ENCODE assay signal across 15 cellular contexts in genomic region chr6:144217797-144218196, GRCh38.
DNase-seq lines count a peak whose midpoint lies in the region; ATAC-seq and TF ChIP-seq lines count a peak whose summit lies in the region.
"Had no signal": no experiment of that assay in that cellular context is flagged by ENCODE, and none has a peak within 500 bp of the region (broad histone marks: within the 10 kb centered on the region; RNA-seq: fewer than 3 reads in every experiment).

No MANE protein-coding gene starts in this region.

- no peaks in the 10 kb centered on the region for H3K27me3 ChIP-seq in SJCRH30
- no peaks in the 10 kb centered on the region for H3K27me3 ChIP-seq in lower lobe of right lung (ENCODE audit: low read depth)
- no peaks in the 10 kb centered on the region for H3K27me3 ChIP-seq in stomach
- no peaks in the 10 kb centered on the region for H3K27me3 ChIP-seq in effector memory CD4-positive, alpha-beta T cell (replicated peaks; ENCODE audit: control insufficient read depth, insufficient read depth, low read length, poor library complexity, severe bottlenecking)
- H3K27me3 ChIP-seq: thyroid gland had no signal

- peak overlapping the region; percentile 12 for H3K4me3 Mint-ChIP-seq in activated naive CD4-positive, alpha-beta T cell treated with anti-CD3 and anti-CD28 coated beads, Interleukin-2, amount 50 U/mL, for 24 hours

- H3K27me3 Mint-ChIP-seq in activated naive CD4-positive, alpha-beta T cell treated with anti-CD3 and anti-CD28 coated beads, Interleukin-2, amount 50 U/mL, for 24 hours = peaks cover 1% of the 10 kb centered on the region

- TF ChIP-seq POLR2A in stomach (IDR thresholded peaks at IDR 0.05) = no peak

- no peaks in the 10 kb centered on the region; the same call in 1 of the 2 replicates for H3K4me1 ChIP-seq in SJCRH30
- peaks cover 20% of the 10 kb centered on the region for H3K4me1 ChIP-seq in lower lobe of right lung
- H3K4me1 ChIP-seq in stomach = peaks cover 7 to 32% (median 22%) of the 10 kb centered on the region in 4 donors
- peaks cover 10% of the 10 kb centered on the region for H3K4me1 ChIP-seq in effector memory CD4-positive, alpha-beta T cell (ENCODE audit: control insufficient read depth, insufficient read depth, low read length, poor library complexity, severe bottlenecking)

- TF ChIP-seq CTCF in lower lobe of right lung (IDR thresholded peaks at IDR 0.05) (no peak), stomach (IDR thresholded peaks at IDR 0.05) (no peak)

- no peaks in the 10 kb centered on the region for H3K36me3 Mint-ChIP-seq in activated naive CD4-positive, alpha-beta T cell treated with anti-CD3 and anti-CD28 coated beads, Interleukin-2, amount 50 U/mL, for 24 hours
- peaks cover 6 to 9% of the 10 kb centered on the region in 2 donors for H3K36me3 Mint-ChIP-seq in activated naive CD4-positive, alpha-beta T cell treated with anti-CD3 and anti-CD28 coated beads, Interleukin-2, amount 50 U/mL, for 72 hours

- H3K27ac Mint-ChIP-seq in activated naive CD4-positive, alpha-beta T cell treated with anti-CD3 and anti-CD28 coated beads, Interleukin-2, amount 50 U/mL, for 24 hours = peak overlapping the region; percentile 53
- H3K27ac Mint-ChIP-seq in activated naive CD4-positive, alpha-beta T cell treated with anti-CD3 and anti-CD28 coated beads, Interleukin-2, amount 50 U/mL, for 72 hours = peak overlapping the region in 1 of 2 donors; percentile 99

- intact Hi-C loops in lower lobe of right lung (cut with DNase I) (loop anchor here (5.0 kb wide), 1 partner anchor 110 kb away; no protein-coding TSS in a partner anchor), stomach (cut with DNase I; ENCODE audit: low total_unique reads) (no loop called here)

- H3K36me3 ChIP-seq in SJCRH30 = no peaks in the 10 kb centered on the region
- no peaks in the 10 kb centered on the region for H3K36me3 ChIP-seq in lower lobe of right lung
- no peaks in the 10 kb centered on the region for H3K36me3 ChIP-seq in stomach
- no peaks in the 10 kb centered on the region for H3K36me3 ChIP-seq in effector memory CD4-positive, alpha-beta T cell (ENCODE audit: control insufficient read depth, insufficient read depth, low read length)
- H3K36me3 ChIP-seq: thyroid gland had no signal

- H3K4me3 ChIP-seq in SJCRH30 (peak overlapping the region; percentile 59), lower lobe of right lung (no peak overlapping the region), stomach (no peak overlapping the region)
- H3K4me3 ChIP-seq in effector memory CD4-positive, alpha-beta T cell (ENCODE audit: insufficient read depth, low read depth, low read length, poor library complexity, severe bottlenecking) = no peak overlapping the region
- H3K4me3 ChIP-seq: thyroid gland had no signal

- TF ChIP-seq EP300 in stomach (IDR thresholded peaks at IDR 0.05) = no peak

- peaks cover 46% of the 10 kb centered on the region for H3K4me1 Mint-ChIP-seq in activated naive CD4-positive, alpha-beta T cell treated with anti-CD3 and anti-CD28 coated beads, Interleukin-2, amount 50 U/mL, for 24 hours

- no peaks in the 10 kb centered on the region for H3K9me3 Mint-ChIP-seq in activated naive CD4-positive, alpha-beta T cell treated with anti-CD3 and anti-CD28 coated beads, Interleukin-2, amount 50 U/mL, for 24 hours
- H3K9me3 Mint-ChIP-seq in activated naive CD4-positive, alpha-beta T cell treated with anti-CD3 and anti-CD28 coated beads, Interleukin-2, amount 50 U/mL, for 72 hours = peaks cover 0 to 4% of the 10 kb centered on the region in 2 donors

- no peak for DNase-seq in activated naive CD4-positive, alpha-beta T cell treated with anti-CD3 and anti-CD28 coated beads, Interleukin-2, amount 50 U/mL, for 72 hours (ENCODE audit: low spot score in 2 of 2)
- DNase-seq in SJCRH30 (no peak), lower lobe of right lung (no peak), stomach (no peak)
- no peak for DNase-seq in effector memory CD4-positive, alpha-beta T cell
- DNase-seq: activated CD4-positive, alpha-beta T cell treated with anti-CD3 and anti-CD28 coated beads, Interleukin-2, amount 10 ng/mL, durations not matched to agents 7 days and 5 days; activated T-cell treated with anti-CD3 and anti-CD28 coated beads, Interleukin-2, amount 50 U/mL, for 48 hours; amygdala; NCI-H774; T1000 had no signal

- no peak for ATAC-seq in activated naive CD4-positive, alpha-beta T cell treated with anti-CD3 and anti-CD28 coated beads, Interleukin-2, amount 50 U/mL, for 72 hours
- ATAC-seq in lower lobe of right lung (no peak), GM21528 (IDR thresholded peaks at IDR 0.05; ENCODE audit: low FRiP score, unreplicated experiment) (no peak), HG02759 (IDR thresholded peaks at IDR 0.05; ENCODE audit: unreplicated experiment) (no peak)
- ATAC-seq: esophagus mucosa had no signal

- H3K9me3 ChIP-seq in SJCRH30 (replicated peaks) = 0 out of 2 replicates have a peak, but pooled peaks cover 3% of the 10 kb centered on the region
- no peaks in the 10 kb centered on the region for H3K9me3 ChIP-seq in lower lobe of right lung
- H3K9me3 ChIP-seq in stomach = no peaks in the 10 kb centered on the region
- H3K9me3 ChIP-seq in effector memory CD4-positive, alpha-beta T cell (ENCODE audit: control insufficient read depth, low read length) = no peaks in the 10 kb centered on the region
- H3K9me3 ChIP-seq: thyroid gland had no signal

- 0 out of 2 replicates have a peak overlapping the region, but pooled peaks have one; percentile 74 for H3K27ac ChIP-seq in SJCRH30
- H3K27ac ChIP-seq in lower lobe of right lung = peak overlapping the region; percentile 98
- peak overlapping the region in 3 of 5 donors; percentile 90 to 99 (median 96) for H3K27ac ChIP-seq in stomach
- H3K27ac ChIP-seq in effector memory CD4-positive, alpha-beta T cell (ENCODE audit: insufficient read depth, low read length, poor library complexity, severe bottlenecking) = no peak overlapping the region
